ENCODE assay signal across 30 cellular contexts in genomic region chr21:33013618-33014017, GRCh38. TPM values are rescaled to one million over a fixed set of nuclear protein-coding genes. Genes with fewer than 3 reads are reported as not detected.
"Had no signal": no experiment of that assay in that cellular context is flagged by ENCODE, and none has a peak within 500 bp of the region (broad histone marks: within the 10 kb centered on the region; RNA-seq: fewer than 3 reads in every experiment).

No MANE protein-coding gene starts in this region.

- H3K9me3 ChIP-seq: Peyer's patch, SJCRH30 had no signal

- H3K27ac Mint-ChIP-seq: activated CD8-positive, alpha-beta T cell treated with anti-CD3 and anti-CD28 coated beads, Interleukin-2, amount 10 ng/mL, durations not matched to agents 7 days and 5 days; activated naive CD4-positive, alpha-beta T cell treated with anti-CD3 and anti-CD28 coated beads for 36 hours; activated naive CD8-positive, alpha-beta T cell; brain; T-helper 17 cell; WTC11 had no signal

- H3K4me1 ChIP-seq: Peyer's patch had no signal

- H3K36me3 Mint-ChIP-seq: activated naive CD8-positive, alpha-beta T cell; brain; WTC11 had no signal

- H3K9me3 Mint-ChIP-seq: activated naive CD4-positive, alpha-beta T cell treated with anti-CD3 and anti-CD28 coated beads for 36 hours; activated T-cell treated with anti-CD3 and anti-CD28 coated beads, Interleukin-2, amount 50 U/mL, for 4 hours; central memory CD8-positive, alpha-beta T cell had no signal

- H3K36me3 ChIP-seq: Peyer's patch, SJCRH30 had no signal

- H3K4me3 Mint-ChIP-seq: activated CD8-positive, alpha-beta T cell treated with anti-CD3 and anti-CD28 coated beads, Interleukin-2, amount 10 ng/mL, durations not matched to agents 7 days and 5 days; activated naive CD4-positive, alpha-beta T cell treated with anti-CD3 and anti-CD28 coated beads for 36 hours; activated naive CD8-positive, alpha-beta T cell; activated T-cell treated with anti-CD3 and anti-CD28 coated beads, Interleukin-2, amount 50 U/mL, for 4 hours; brain; central memory CD8-positive, alpha-beta T cell; T-helper 17 cell; WTC11 had no signal

- DNase-seq: activated CD4-positive, alpha-beta T cell treated with anti-CD3 and anti-CD28 coated beads for 48 hours; activated CD4-positive, alpha-beta T cell treated with anti-CD3 and anti-CD28 coated beads, Interleukin-2, amount 50 U/mL, for 4 hours; activated CD4-positive, CD25-positive, alpha-beta regulatory T cell treated with anti-CD3 and anti-CD28 coated beads, Interleukin-2, amount 50 U/mL, for 72 hours; activated CD8-positive, alpha-beta T cell treated with anti-CD3 and anti-CD28 coated beads, Interleukin-2, amount 10 ng/mL, durations not matched to agents 7 days and 5 days; activated effector memory CD4-positive, alpha-beta T cell treated with anti-CD3 and anti-CD28 coated beads, Interleukin-2, amount 50 U/mL, for 16 hours; activated naive CD4-positive, alpha-beta T cell treated with anti-CD3 and anti-CD28 coated beads for 36 hours; activated T-cell treated with anti-CD3 and anti-CD28 coated beads, Interleukin-2, amount 50 U/mL, for 4 hours; amygdala; cortex of kidney; MM.1S; NCI-H1048; NCI-H1417; NCI-H1930; NCI-H2171; NCI-H226; NCI-H510A; NCI-H526 treated with DMSO at 0.1 percent for 48 hours; NK-92 treated with Interleukin-12 subunit alpha and Interleukin-12 subunit beta, amount 100 ng/mL, for 24 hours; OCI-M1; Peyer's patch; Right ventricle myocardium superior; SJCRH30; T-helper 17 cell; T-helper 9 cell had no signal

- H3K27me3 ChIP-seq: Peyer's patch had no signal

- H3K4me3 ChIP-seq: Peyer's patch, SJCRH30 had no signal

- FAIRE-seq: astrocyte had no signal

- H3K27ac ChIP-seq: Peyer's patch, RWPE1, SJCRH30 had no signal

- ATAC-seq: activated CD8-positive, alpha-beta T cell treated with anti-CD3 and anti-CD28 coated beads, Interleukin-2, amount 10 ng/mL, durations not matched to agents 7 days and 5 days; activated T-cell treated with anti-CD3 and anti-CD28 coated beads, Interleukin-2, amount 50 U/mL, for 4 hours; T-helper 17 cell had no signal

RNA-seq across cellular contexts. Expression of gene OLIG2, which starts 12.1 kb away (rescaled TPM):
- total RNA-seq: activated CD8-positive, alpha-beta T cell treated with anti-CD3 and anti-CD28 coated beads, Interleukin-2, amount 10 ng/mL, durations not matched to agents 7 days and 5 days; activated naive CD4-positive, alpha-beta T cell treated with anti-CD3 and anti-CD28 coated beads for 36 hours; activated T-cell treated with anti-CD3 and anti-CD28 coated beads, Interleukin-2, amount 50 U/mL, for 4 hours; Peyer's patch; Right ventricle myocardium superior; T-helper 17 cell had no signal

RNA-seq across cellular contexts. Expression of gene OLIG1, which starts 56.3 kb away (rescaled TPM):
- total RNA-seq: activated CD8-positive, alpha-beta T cell treated with anti-CD3 and anti-CD28 coated beads, Interleukin-2, amount 10 ng/mL, durations not matched to agents 7 days and 5 days; activated naive CD4-positive, alpha-beta T cell treated with anti-CD3 and anti-CD28 coated beads for 36 hours; activated T-cell treated with anti-CD3 and anti-CD28 coated beads, Interleukin-2, amount 50 U/mL, for 4 hours; astrocyte; Peyer's patch had no signal
